Comparison of ENCODE assay signal across 19 cellular contexts in the genomic region with DNA sequence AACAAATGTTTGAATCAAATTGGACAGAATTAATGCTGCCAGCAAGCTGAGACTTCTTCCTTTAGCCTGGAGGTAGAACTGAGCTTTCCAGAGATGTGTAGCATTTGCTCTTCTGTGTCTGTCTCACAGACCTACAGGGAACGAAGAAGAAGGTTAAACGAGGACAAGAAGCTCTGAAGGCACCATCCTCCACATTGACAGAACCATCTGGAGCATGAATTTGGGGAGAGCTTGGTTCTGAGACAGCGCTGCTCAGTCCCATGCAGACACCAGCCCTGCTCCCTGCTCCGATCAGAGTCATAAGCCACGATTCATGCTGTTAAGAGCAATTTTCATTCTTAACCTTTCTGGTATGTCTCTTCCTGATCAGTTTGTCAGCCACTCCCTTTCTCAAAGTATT. TPM values are rescaled to one million over a fixed set of nuclear protein-coding genes. Genes with fewer than 3 reads are reported as not detected.
DNase-seq lines count a peak whose midpoint lies in the region; ATAC-seq, FAIRE-seq and TF ChIP-seq lines count a peak whose summit lies in the region.
"Had no signal": no experiment of that assay in that cellular context is flagged by ENCODE, and none has a peak within 500 bp of the region (broad histone marks: within the 10 kb centered on the region; RNA-seq: fewer than 3 reads in every experiment).

No MANE protein-coding gene starts in this region.

- ATAC-seq in GM21367 (IDR thresholded peaks at IDR 0.05; ENCODE audit: unreplicated experiment) (no peak), HepG2 (no peak)

- POLR2A ChIA-PET in HepG2 (lab: Yijun Ruan, JAX) = no interaction called here

- FAIRE-seq in HepG2 (lab: Jason Lieb, UNC) = no peak
- FAIRE-seq: A204.1, D721Med, GM12891, GM18507 had no signal

- H3K27ac ChIP-seq in HepG2 (ENCODE audit: extremely low read length, insufficient read depth, low read length) = no peak overlapping the region
- H3K27ac ChIP-seq: C4-2B, KMS-11 had no signal

- H3K9ac ChIP-seq in HepG2 (ENCODE audit: insufficient read depth, low read depth, low read length) = no peak overlapping the region
- H3K9ac ChIP-seq: KMS-11 had no signal

- peaks cover 0 to 6% of the 10 kb centered on the region in 2 experiments; a peak in 1 of 5 replicates for H3K27me3 ChIP-seq in HepG2 (ENCODE audit: control insufficient read depth in 1 of 2, insufficient read depth in 2 of 2, low read length in 2 of 2)

- H3K4me3 ChIP-seq in HepG2 (replicated peaks in 1 of 3; ENCODE audit: insufficient read depth in 1 of 3, low read depth in 2 of 3, low read length in 3 of 3) = no peak overlapping the region

- TF ChIP-seq EP300 in HepG2 (IDR thresholded peaks at IDR 0.05; ENCODE audit: low read depth in 2 of 2, low read length in 2 of 2) (no peak), HepG2 (CRISPR knock-in tag; IDR thresholded peaks at IDR 0.05; ENCODE audit: borderline replicate concordance) (no peak)

- TF ChIP-seq RAD21 in HepG2 (CRISPR knock-in tag; IDR thresholded peaks at IDR 0.05) = no peak

- no peaks in the 10 kb centered on the region for H3K9me3 ChIP-seq in HepG2 (ENCODE audit: low read length)
- H3K9me3 ChIP-seq: Caco-2 had no signal

- no peaks in the 10 kb centered on the region for H3K79me2 ChIP-seq in HepG2 (ENCODE audit: insufficient read depth, low read length)

- TF ChIP-seq POLR2A in HepG2 (IDR thresholded peaks at IDR 0.05; ENCODE audit: insufficient read depth in 1 of 2, low read depth in 2 of 2, low read length in 2 of 2) = no peak

- no peaks in the 10 kb centered on the region for H4K20me1 ChIP-seq in HepG2 (ENCODE audit: insufficient read depth, low read length)

- DNase-seq in G401 (ENCODE audit: low spot score) (peak; percentile 84), cerebellar cortex (ENCODE audit: low spot score) (peak; percentile 80), islet precursor cell (peak; percentile 32), pons (ENCODE audit: low spot score) (peak; percentile 29), GM10266 (ENCODE audit: extremely low spot score) (no peak), HepG2 (ENCODE audit: low spot score) (no peak)
- DNase-seq: ACHN; Caco-2; CD4-positive, alpha-beta T cell; DMS79 treated with DMSO at 0.1 percent for 48 hours; GOT3 had no signal

- no peak overlapping the region for H3K4me2 ChIP-seq in HepG2 (ENCODE audit: low read depth, low read length)
- H3K4me2 ChIP-seq: KMS-11 had no signal

- no TSS peak for BruUV-seq in HepG2 (replicated peaks; lab: Mats Ljungman, UMichigan)

- TF ChIP-seq CTCF in GM10266 (IDR thresholded peaks at IDR 0.05; ENCODE audit: control insufficient read depth, insufficient read depth, low read depth, missing control alignments) (no peak), HepG2 (CRISPR knock-in tag; IDR thresholded peaks at IDR 0.05) (no peak)

- no peak overlapping the region for H2AFZ ChIP-seq in HepG2 (ENCODE audit: low read length)

- CTCF ChIA-PET in HepG2 (lab: Yijun Ruan, JAX; ENCODE audit: low intra/inter-chr PET ratio, low total read pairs) = no interaction called here

- 15% methylated on average over 5 of the region's 5 CpGs for WGBS in HepG2 (ENCODE audit: low lambda C conversion rate)

- no peaks in the 10 kb centered on the region for H3K4me1 ChIP-seq in HepG2 (ENCODE audit: insufficient read depth, low read length)
- H3K4me1 ChIP-seq: Caco-2 had no signal

- intact Hi-C loops in HepG2 (cut with micrococcal nuclease; ENCODE audit: unreplicated experiment) = no loop called here

- in situ Hi-C loops in G401 (cut with HindIII; ENCODE audit: low sequenced_read_pairs) = no loop called here
- in situ Hi-C loops in HepG2 (cut with HindIII; ENCODE audit: extremely low pct_ligation_motif_present, low pct_unique_long_range_greater_than_20kb) = no loop called here

- H3K36me3 ChIP-seq in HepG2 (replicated peaks in 1 of 2; ENCODE audit: control insufficient read depth in 1 of 2, insufficient read depth in 2 of 2, low read length in 2 of 2) = no peaks in the 10 kb centered on the region

TF ChIP-seq in HepG2, 621 proteins besides CTCF, POLR2A, EP300 and RAD21 (continues in another document):
- no peak for TF ChIP-seq BRCA1 (CRISPR knock-in tag; IDR thresholded peaks at IDR 0.05)
- TF ChIP-seq PBX3 (CRISPR knock-in tag; IDR thresholded peaks at IDR 0.05; ENCODE audit: borderline replicate concordance) = no peak
- TF ChIP-seq NR3C1 (CRISPR knock-in tag; IDR thresholded peaks at IDR 0.05) = no peak
- no peak for TF ChIP-seq ZNF558 (CRISPR knock-in tag; IDR thresholded peaks at IDR 0.05; ENCODE audit: borderline replicate concordance)
- no peak for TF ChIP-seq HOXA5 (CRISPR knock-in tag; IDR thresholded peaks at IDR 0.05)
- TF ChIP-seq ZNF761 (CRISPR knock-in tag; conservative IDR thresholded peaks at IDR 0.05) = no peak
- no peak for TF ChIP-seq CHD4 (IDR thresholded peaks at IDR 0.05; ENCODE audit: borderline replicate concordance, low read length)
- no peak for TF ChIP-seq ZMYM2 (CRISPR knock-in tag; IDR thresholded peaks at IDR 0.05)
- TF ChIP-seq, protein P1, sequence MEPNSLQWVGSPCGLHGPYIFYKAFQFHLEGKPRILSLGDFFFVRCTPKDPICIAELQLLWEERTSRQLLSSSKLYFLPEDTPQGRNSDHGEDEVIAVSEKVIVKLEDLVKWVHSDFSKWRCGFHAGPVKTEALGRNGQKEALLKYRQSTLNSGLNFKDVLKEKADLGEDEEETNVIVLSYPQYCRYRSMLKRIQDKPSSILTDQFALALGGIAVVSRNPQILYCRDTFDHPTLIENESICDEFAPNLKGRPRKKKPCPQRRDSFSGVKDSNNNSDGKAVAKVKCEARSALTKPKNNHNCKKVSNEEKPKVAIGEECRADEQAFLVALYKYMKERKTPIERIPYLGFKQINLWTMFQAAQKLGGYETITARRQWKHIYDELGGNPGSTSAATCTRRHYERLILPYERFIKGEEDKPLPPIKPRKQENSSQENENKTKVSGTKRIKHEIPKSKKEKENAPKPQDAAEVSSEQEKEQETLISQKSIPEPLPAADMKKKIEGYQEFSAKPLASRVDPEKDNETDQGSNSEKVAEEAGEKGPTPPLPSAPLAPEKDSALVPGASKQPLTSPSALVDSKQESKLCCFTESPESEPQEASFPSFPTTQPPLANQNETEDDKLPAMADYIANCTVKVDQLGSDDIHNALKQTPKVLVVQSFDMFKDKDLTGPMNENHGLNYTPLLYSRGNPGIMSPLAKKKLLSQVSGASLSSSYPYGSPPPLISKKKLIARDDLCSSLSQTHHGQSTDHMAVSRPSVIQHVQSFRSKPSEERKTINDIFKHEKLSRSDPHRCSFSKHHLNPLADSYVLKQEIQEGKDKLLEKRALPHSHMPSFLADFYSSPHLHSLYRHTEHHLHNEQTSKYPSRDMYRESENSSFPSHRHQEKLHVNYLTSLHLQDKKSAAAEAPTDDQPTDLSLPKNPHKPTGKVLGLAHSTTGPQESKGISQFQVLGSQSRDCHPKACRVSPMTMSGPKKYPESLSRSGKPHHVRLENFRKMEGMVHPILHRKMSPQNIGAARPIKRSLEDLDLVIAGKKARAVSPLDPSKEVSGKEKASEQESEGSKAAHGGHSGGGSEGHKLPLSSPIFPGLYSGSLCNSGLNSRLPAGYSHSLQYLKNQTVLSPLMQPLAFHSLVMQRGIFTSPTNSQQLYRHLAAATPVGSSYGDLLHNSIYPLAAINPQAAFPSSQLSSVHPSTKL (CRISPR knock-in tag; IDR thresholded peaks at IDR 0.05) = no peak
- no peak for TF ChIP-seq GABPA (IDR thresholded peaks at IDR 0.05; ENCODE audit: low read depth, low read length)
- TF ChIP-seq GABPA (CRISPR knock-in tag; IDR thresholded peaks at IDR 0.05; ENCODE audit: low read depth) = no peak
- no peak for TF ChIP-seq NKX3-1 (CRISPR knock-in tag; IDR thresholded peaks at IDR 0.05)
- no peak for TF ChIP-seq NFYB (CRISPR knock-in tag; IDR thresholded peaks at IDR 0.05)
- TF ChIP-seq ATF7 (IDR thresholded peaks at IDR 0.05) = no peak
- TF ChIP-seq ATF7 (CRISPR knock-in tag; IDR thresholded peaks at IDR 0.05) = no peak
- TF ChIP-seq HOXA9 (CRISPR knock-in tag; IDR thresholded peaks at IDR 0.05; ENCODE audit: borderline replicate concordance) = no peak
- no peak for TF ChIP-seq SCMH1 (CRISPR knock-in tag; IDR thresholded peaks at IDR 0.05; ENCODE audit: borderline replicate concordance)

RNA-seq across cellular contexts. Expression of gene KY, which starts 7.7 kb away (rescaled TPM):
- total RNA-seq in G401 (2014; rRNA removed; shearing (Covaris generic)) = not detected in 2 replicates
- not detected in 2 replicates for total RNA-seq in HepG2 (2016; rRNA removed; fragmentation: Illumina TruSeq; extraction: Trizol)
- total RNA-seq in HepG2 (2016; cell fraction: cytosol; rRNA removed; fragmentation: Illumina TruSeq; extraction: Trizol; ENCODE audit: low read depth) = not detected in 2 replicates
- not detected in 2 replicates for total RNA-seq in HepG2 (2016; cell fraction: insoluble cytoplasmic fraction; rRNA removed; fragmentation: Illumina TruSeq; extraction: Trizol)
- total RNA-seq in HepG2 (2016; cell fraction: membrane; rRNA removed; fragmentation: Illumina TruSeq; extraction: Trizol) = not detected in 2 replicates
- total RNA-seq in HepG2 (2016; cell fraction: nucleus; rRNA removed; fragmentation: Illumina TruSeq; extraction: Trizol) = not detected in 2 replicates
- not detected in 2 replicates for polyA plus RNA-seq in HepG2 (2011; rRNA removed)
- polyA plus RNA-seq in HepG2 (2011; cell fraction: cytosol; rRNA removed) = not detected in 2 replicates
- polyA plus RNA-seq in HepG2 (2011; cell fraction: nucleus; rRNA removed) = not detected in 2 replicates
- not detected in 2 replicates for polyA plus RNA-seq in HepG2 (2012)
- polyA plus RNA-seq in HepG2 (2016; cell fraction: cytosol; fragmentation: Illumina TruSeq; extraction: Trizol; ENCODE audit: low read depth) = not detected in 2 replicates
- polyA plus RNA-seq in HepG2 (2016; cell fraction: insoluble cytoplasmic fraction; fragmentation: Illumina TruSeq; extraction: Trizol; ENCODE audit: low read depth) = not detected in 2 replicates
- not detected in 2 replicates for polyA plus RNA-seq in HepG2 (2016; cell fraction: membrane; fragmentation: Illumina TruSeq; extraction: Trizol; ENCODE audit: low read depth)
- not detected in 2 replicates for polyA plus RNA-seq in HepG2 (2016; cell fraction: nucleus; fragmentation: Illumina TruSeq; extraction: Trizol; ENCODE audit: insufficient read depth, low read depth)
- polyA minus RNA-seq in HepG2 (2011; rRNA and poly(A)+ RNA removed; ENCODE audit: low replicate concordance) = 0.05 TPM in 1 of 2 replicates, not detected in the other
- not detected in 2 replicates for polyA minus RNA-seq in HepG2 (2011; cell fraction: cytosol; rRNA and poly(A)+ RNA removed)
- not detected in 2 replicates for polyA minus RNA-seq in HepG2 (2011; cell fraction: nucleus; rRNA and poly(A)+ RNA removed)
- total RNA-seq: Caco-2; CD4-positive, alpha-beta T cell; H9 had no signal

Comparison
In these comparisons a context has a peak if more than half of its experiments do, and no peak if none do; other contexts are left out.
1. DNase-seq: peak in G401 (single experiment), cerebellar cortex (single experiment), islet precursor cell (single experiment) and pons (single experiment); none in GM10266 (single experiment) and HepG2 (single experiment).